ENCODE assay signal across 26 cellular contexts in genomic region chr15:28105224-28105791, GRCh38. TPM values are rescaled to one million over a fixed set of nuclear protein-coding genes. Genes with fewer than 3 reads are reported as not detected.
DNase-seq lines count a peak whose midpoint lies in the region; ATAC-seq, FAIRE-seq and TF ChIP-seq lines count a peak whose summit lies in the region.
"Had no signal": no experiment of that assay in that cellular context is flagged by ENCODE, and none has a peak within 500 bp of the region (broad histone marks: within the 10 kb centered on the region; RNA-seq: fewer than 3 reads in every experiment).

No MANE protein-coding gene starts in this region.

- TF ChIP-seq EP300 in K562 (IDR thresholded peaks at IDR 0.05; ENCODE audit: low read length) = no peak

- H3K27ac ChIP-seq in K562 (ENCODE audit: extremely low read depth, low read depth, low read length) (no peak overlapping the region), dorsolateral prefrontal cortex (no peak overlapping the region)
- H3K27ac ChIP-seq: adrenal gland, pancreas, thyroid gland, VCaP had no signal

- H3K4me1 ChIP-seq in K562 (replicated peaks in 1 of 2; ENCODE audit: control insufficient read depth in 2 of 2, insufficient read depth in 2 of 2, low read length in 2 of 2) = peaks cover 0 to 13% of the 10 kb centered on the region in 2 experiments; a peak in 2 of 5 replicates

- peaks cover 0 to 7% of the 10 kb centered on the region in 2 donors for H3K9me3 Mint-ChIP-seq in stimulated activated naive CD8-positive, alpha-beta T cell treated with anti-CD3 and anti-CD28 coated beads, Interleukin-15, amount 100 ng/mL, for 72 hours
- no peaks in the 10 kb centered on the region for H3K9me3 Mint-ChIP-seq in natural killer cell treated with Interleukin-12 subunit alpha and Interleukin-12 subunit beta and Interleukin-15 and Interleukin-18, amount 100 ng/mL, for 72 hours

- H3K4me3 ChIP-seq in K562 (no peak overlapping the region), dorsolateral prefrontal cortex (no peak overlapping the region)
- H3K4me3 ChIP-seq: adrenal gland, pancreas, thyroid gland had no signal

- no peaks in the 10 kb centered on the region for H3K79me2 ChIP-seq in K562 (ENCODE audit: control insufficient read depth, insufficient read depth, low read length)

- no peak for TF ChIP-seq CTCF in K562 (IDR thresholded peaks at IDR 0.05 in 2 of 3, conservative IDR thresholded peaks at IDR 0.05 in 1 of 3; ENCODE audit: insufficient read depth in 2 of 3, low read depth in 1 of 3, low read length in 3 of 3)
- no peak for TF ChIP-seq CTCF in dorsolateral prefrontal cortex (IDR thresholded peaks at IDR 0.05 in 54 of 56, conservative IDR thresholded peaks at IDR 0.05 in 2 of 56; ENCODE audit: low read depth in 1 of 56, partially characterized antibody in 56 of 56)

- H3K36me3 ChIP-seq in K562 (ENCODE audit: control insufficient read depth, insufficient read depth, low read length) = no peaks in the 10 kb centered on the region
- H3K36me3 ChIP-seq: adrenal gland, pancreas, thyroid gland had no signal

- TF ChIP-seq POLR2A in K562 (conservative IDR thresholded peaks at IDR 0.05) = no peak

- H3K27me3 Mint-ChIP-seq in stimulated activated naive CD8-positive, alpha-beta T cell treated with anti-CD3 and anti-CD28 coated beads, Interleukin-15, amount 100 ng/mL, for 72 hours = peaks cover 51% of the 10 kb centered on the region
- H3K27me3 Mint-ChIP-seq in natural killer cell treated with Interleukin-12 subunit alpha and Interleukin-12 subunit beta and Interleukin-15 and Interleukin-18, amount 100 ng/mL, for 72 hours = peaks cover 15 to 31% of the 10 kb centered on the region in 2 donors

- FAIRE-seq in K562 (lab: Jason Lieb, UNC) = no peak
- FAIRE-seq: GM12892, islet of Langerhans, pancreas had no signal

- H3K4me3 Mint-ChIP-seq in stimulated activated naive CD8-positive, alpha-beta T cell treated with anti-CD3 and anti-CD28 coated beads, Interleukin-15, amount 100 ng/mL, for 72 hours = peak overlapping the region; percentile 66 to 69
- peak overlapping the region; percentile 72 for H3K4me3 Mint-ChIP-seq in natural killer cell treated with Interleukin-12 subunit alpha and Interleukin-12 subunit beta and Interleukin-15 and Interleukin-18, amount 100 ng/mL, for 72 hours

- DNase-seq in stimulated activated naive CD8-positive, alpha-beta T cell treated with anti-CD3 and anti-CD28 coated beads, Interleukin-15, amount 100 ng/mL, for 72 hours = no peak
- DNase-seq in stimulated activated naive CD8-positive, alpha-beta T cell treated with anti-CD3 and anti-CD28 coated beads, Interleukin-15, Interleukin-2, amounts not matched to agents 100 U/mL and 50 U/mL, for 24 hours = no peak
- DNase-seq in K562 (ENCODE audit: extremely low read depth in 1 of 4, low spot score in 3 of 4) (no peak), dorsolateral prefrontal cortex (no peak), dedifferentiated amniotic fluid mesenchymal stem cell (ENCODE audit: extremely low spot score) (no peak)
- no peak for DNase-seq in natural killer cell treated with Interleukin-12 subunit alpha and Interleukin-12 subunit beta and Interleukin-15 and Interleukin-18, amount 100 ng/mL, for 72 hours (ENCODE audit: low spot score)
- DNase-seq: activated CD4-positive, alpha-beta T cell treated with anti-CD3 and anti-CD28 coated beads, Interleukin-2, amount 50 U/mL, for 4 hours; activated T-cell treated with anti-CD3 and anti-CD28 coated beads, Interleukin-2, amount 50 U/mL, for 1 hour; dermis blood vessel endothelial cell; DND-41; foreskin fibroblast; hippocampal formation; NCI-H1694; NCI-H748 treated with DMSO at 0.1 percent for 48 hours; PC-3; SIG-M5; stimulated activated naive CD4-positive, alpha-beta T cell; thyroid gland had no signal

- no peaks in the 10 kb centered on the region; the same call in 1 of the 2 replicates for H4K20me1 ChIP-seq in K562 (replicated peaks; ENCODE audit: control insufficient read depth, insufficient read depth, low read length)

- in situ Hi-C loops in K562 (cut with MboI) = no loop called here

- CTCF ChIA-PET in K562 (lab: Yijun Ruan, JAX; ENCODE audit: low intra/inter-chr PET ratio) = no interaction called here

- ATAC-seq in stimulated activated naive CD8-positive, alpha-beta T cell treated with anti-CD3 and anti-CD28 coated beads, Interleukin-15, amount 100 ng/mL, for 72 hours = peak; percentile 16
- no peak for ATAC-seq in stimulated activated naive CD8-positive, alpha-beta T cell treated with anti-CD3 and anti-CD28 coated beads, Interleukin-15, Interleukin-2, amounts not matched to agents 100 U/mL and 50 U/mL, for 24 hours
- ATAC-seq in K562 (no peak), HG02852 (IDR thresholded peaks at IDR 0.05; ENCODE audit: unreplicated experiment) (no peak)
- no peak for ATAC-seq in natural killer cell treated with Interleukin-12 subunit alpha and Interleukin-12 subunit beta and Interleukin-15 and Interleukin-18, amount 100 ng/mL, for 72 hours
- ATAC-seq: PC-3 had no signal

- no TSS peak for BruUV-seq in K562 (replicated peaks; lab: Mats Ljungman, UMichigan)

- 0% methylated on average over 4 of the region's 9 CpGs for WGBS in K562 (ENCODE audit: insufficient coverage, low coverage, missing lambda C conversion rate)

- POLR2A ChIA-PET in K562 (lab: Yijun Ruan, JAX) = no interaction called here

- TF ChIP-seq RAD21 in K562 (CRISPR knock-in tag; conservative IDR thresholded peaks at IDR 0.05 in 1 of 2, IDR thresholded peaks at IDR 0.05 in 1 of 2) = no peak

- no peak overlapping the region for H3K4me2 ChIP-seq in K562 (ENCODE audit: insufficient read depth, low read length)

- H3K27me3 ChIP-seq in K562 (ENCODE audit: control insufficient read depth in 2 of 2, insufficient read depth in 2 of 2, low read length in 2 of 2) (peaks cover 0 to 12% of the 10 kb centered on the region in 2 experiments; a peak in 3 of 5 replicates), dorsolateral prefrontal cortex (peaks cover 0 to 12% (median 0%) of the 10 kb centered on the region in 45 donors)
- H3K27me3 ChIP-seq: thyroid gland had no signal

- no peak overlapping the region for H3K27ac Mint-ChIP-seq in stimulated activated naive CD8-positive, alpha-beta T cell treated with anti-CD3 and anti-CD28 coated beads, Interleukin-15, amount 100 ng/mL, for 72 hours
- H3K27ac Mint-ChIP-seq in natural killer cell treated with Interleukin-12 subunit alpha and Interleukin-12 subunit beta and Interleukin-15 and Interleukin-18, amount 100 ng/mL, for 72 hours = no peak overlapping the region

- H3K9me3 ChIP-seq in K562 (replicated peaks; ENCODE audit: control insufficient read depth, insufficient read depth, low read depth, low read length) = peaks cover 3% of the 10 kb centered on the region; the same call in 1 of the 2 replicates
- H3K9me3 ChIP-seq: adrenal gland, pancreas, thyroid gland had no signal

- no peaks in the 10 kb centered on the region for H3K9me1 ChIP-seq in K562 (ENCODE audit: control insufficient read depth, insufficient read depth, low read length)

- H2AFZ ChIP-seq in K562 (ENCODE audit: low read depth, low read length) = no peak overlapping the region

- H3K36me3 Mint-ChIP-seq in natural killer cell treated with Interleukin-12 subunit alpha and Interleukin-12 subunit beta and Interleukin-15 and Interleukin-18, amount 100 ng/mL, for 72 hours = peaks cover under 1% of the 10 kb centered on the region

- H3K9ac ChIP-seq in K562 (ENCODE audit: insufficient read depth in 1 of 2, low read depth in 2 of 2, low read length in 2 of 2) = no peak overlapping the region

- peaks cover 9% of the 10 kb centered on the region for H3K4me1 Mint-ChIP-seq in stimulated activated naive CD8-positive, alpha-beta T cell treated with anti-CD3 and anti-CD28 coated beads, Interleukin-15, amount 100 ng/mL, for 72 hours
- H3K4me1 Mint-ChIP-seq in natural killer cell treated with Interleukin-12 subunit alpha and Interleukin-12 subunit beta and Interleukin-15 and Interleukin-18, amount 100 ng/mL, for 72 hours (ENCODE audit: low read depth in 2 of 2) = peaks cover 21 to 28% of the 10 kb centered on the region in 2 donors

- intact Hi-C loops in K562 (cut with micrococcal nuclease) (no loop called here), dorsolateral prefrontal cortex (cut with DNase I) (no loop called here)

TF ChIP-seq in K562, 482 proteins besides CTCF, POLR2A, EP300 and RAD21 (continues in another document):
- TF ChIP-seq CREB3L1 (IDR thresholded peaks at IDR 0.05; ENCODE audit: borderline replicate concordance, low read depth) = no peak

RNA-seq across cellular contexts. Expression of gene OCA2, which starts 6.2 kb away (rescaled TPM):
- 1.2 and 2.4 TPM in 2 replicates for total RNA-seq in K562 (2011; cell fraction: chromatin; rRNA removed; ENCODE audit: low replicate concordance)
- 1.5 and 1.6 TPM in 2 replicates for total RNA-seq in K562 (2011; cell fraction: nucleolus; rRNA removed)
- total RNA-seq in K562 (2011; cell fraction: nucleoplasm; rRNA removed) = 1.1 and 1.3 TPM in 2 replicates
- total RNA-seq in K562 (2014; rRNA removed) (0.09 and 0.24 TPM in 2 replicates), K562 (2014; rRNA removed; fragmentation: Illumina TruSeq; extraction: Trizol) (0.06 and 0.36 TPM in 2 replicates), K562 (2015; rRNA removed; fragmentation: Illumina TruSeq; extraction: Trizol) (0.14 and 0.26 TPM in 2 replicates), K562 (2021) (0.47 and 1.5 TPM in 2 replicates), dorsolateral prefrontal cortex (10 to 100 TPM in 1 of 120 experiments, 1 to 10 TPM in 119; 2.0 to 12.0 (median 6.1) TPM)
- polyA plus RNA-seq in K562 (2011; rRNA removed) (0.59 and 0.61 TPM in 2 replicates), K562 (2014; fragmentation: Illumina TruSeq; extraction: Trizol) (0.19 and 0.21 TPM in 2 replicates), K562 (2014; fragmentation: Nextera tagmentation; extraction: Ambion mirVana) (under 1 TPM in 1 of 2 experiments, not detected in 1; 0.07 TPM), K562 (2014; rRNA removed) (0.13 and 0.57 TPM in 2 replicates)
- 0.27 and 0.31 TPM in 2 replicates for polyA plus RNA-seq in K562 (2011; cell fraction: cytosol; rRNA removed)
- 1.2 and 1.4 TPM in 2 replicates for polyA plus RNA-seq in K562 (2011; cell fraction: nucleus; rRNA removed)
- 0.33 and 0.47 TPM in 2 replicates for polyA plus RNA-seq in K562 (2012)
- 0.42 and 0.63 TPM in 2 replicates for polyA minus RNA-seq in K562 (2011; rRNA and poly(A)+ RNA removed)
- not detected in 2 replicates for polyA minus RNA-seq in K562 (2011; cell fraction: cytosol; rRNA and poly(A)+ RNA removed)
- polyA minus RNA-seq in K562 (2011; cell fraction: nucleus; rRNA and poly(A)+ RNA removed) = 0.67 TPM in 2 replicates
- not detected for total RNA-seq in natural killer cell treated with Interleukin-12 subunit alpha and Interleukin-12 subunit beta and Interleukin-15 and Interleukin-18, amount 100 ng/mL, for 72 hours
- total RNA-seq: dermis blood vessel endothelial cell; epithelial cell of proximal tubule; PC-3; T-helper 1 cell treated with Interleukin-12 subunit alpha and Interleukin-12 subunit beta and Interleukin-4 antibody, amounts not matched to agents 30 ng/mL and 1 ng/mL, for 36 hours had no signal
